In genomic region chr1:197469620-197470210, GRCh38 we compare ENCODE assay signal across 26 cellular contexts.
DNase-seq lines count a peak whose midpoint lies in the region; ATAC-seq, FAIRE-seq and TF ChIP-seq lines count a peak whose summit lies in the region.
"Had no signal": no experiment of that assay in that cellular context is flagged by ENCODE, and none has a peak within 500 bp of the region (broad histone marks: within the 10 kb centered on the region; RNA-seq: fewer than 3 reads in every experiment).

No MANE protein-coding gene starts in this region.

- no peak overlapping the region for H3K4ac ChIP-seq in H1 (replicated peaks; ENCODE audit: insufficient read length, low read depth, low read length)

- H3K4me3 ChIP-seq in BLaER1 treated with 17β-estradiol and CSF1 and Interleukin-3, amounts not matched to agents 10 nM and 100 nM: no peak overlapping the region
- H3K4me3 ChIP-seq in GM23338 (no peak overlapping the region), H1 (ENCODE audit: extremely low read depth in 1 of 4, insufficient read depth in 2 of 4, low read depth in 3 of 4, low read length in 4 of 4) (no peak overlapping the region)
- H3K4me3 ChIP-seq: hepatocyte, neural progenitor cell, tibial nerve had no signal

- H2BK12ac ChIP-seq in H1 (ENCODE audit: low read depth, low read length): no peak overlapping the region

- TF ChIP-seq RAD21 in H1 (IDR thresholded peaks at IDR 0.05 in 1 of 2, conservative IDR thresholded peaks at IDR 0.05 in 1 of 2; ENCODE audit: low read depth in 2 of 2, low read length in 2 of 2): no peak

- H4K20me1 ChIP-seq in BLaER1 treated with 17β-estradiol and CSF1 and Interleukin-3, amounts not matched to agents 10 nM and 100 nM: no peaks in the 10 kb centered on the region
- no peaks in the 10 kb centered on the region for H4K20me1 ChIP-seq in GM23338 (replicated peaks; ENCODE audit: insufficient read depth)
- H4K20me1 ChIP-seq in H1 (replicated peaks in 1 of 2; ENCODE audit: control insufficient read depth in 1 of 2, insufficient read depth in 2 of 2, low read length in 2 of 2): no peaks in the 10 kb centered on the region

- no peaks in the 10 kb centered on the region for H3K27me3 ChIP-seq in BLaER1 treated with 17β-estradiol and CSF1 and Interleukin-3, amounts not matched to agents 10 nM and 100 nM
- H3K27me3 ChIP-seq in GM23338 (ENCODE audit: insufficient read depth) (no peaks in the 10 kb centered on the region), H1 (replicated peaks in 1 of 4; ENCODE audit: control insufficient read depth in 3 of 4, extremely low read depth in 1 of 4, insufficient read depth in 3 of 4, low read length in 3 of 4) (no peaks in the 10 kb centered on the region)
- H3K27me3 ChIP-seq: hepatocyte, neural progenitor cell, tibial nerve had no signal

- H3K56ac ChIP-seq in H1 (replicated peaks; ENCODE audit: insufficient read length, low read depth, low read length): no peak overlapping the region

- peak overlapping the region; percentile 26 for H2AFZ ChIP-seq in GM23338
- peak overlapping the region; percentile 59; the same call in 1 of the 2 replicates for H2AFZ ChIP-seq in H1 (ENCODE audit: low read length)
- H2AFZ ChIP-seq: hepatocyte, neural progenitor cell had no signal

- H4K8ac ChIP-seq in H1 (ENCODE audit: extremely low read depth, insufficient read depth, low read length): no peak overlapping the region

- no peaks in the 10 kb centered on the region for H3K23me2 ChIP-seq in H1 (ENCODE audit: low read depth, low read length)

- H3K4me3 Mint-ChIP-seq in GM23338: no peak overlapping the region
- H3K4me3 Mint-ChIP-seq in activated CD8-positive, alpha-beta T cell treated with anti-CD3 and anti-CD28 coated beads for 36 hours: no peak overlapping the region
- H3K4me3 Mint-ChIP-seq: neural progenitor cell; T-helper 1 cell treated with Interleukin-12 subunit alpha and Interleukin-12 subunit beta and Interleukin-4 antibody, amounts not matched to agents 30 μg/mL and 1 μg/mL, for 36 hours had no signal

- no peak for TF ChIP-seq EP300 in H1 (IDR thresholded peaks at IDR 0.05; ENCODE audit: borderline replicate concordance in 1 of 2, low read depth in 2 of 2, low read length in 2 of 2)

- H3K36me3 Mint-ChIP-seq in GM23338 (ENCODE audit: low read depth): no peaks in the 10 kb centered on the region
- no peaks in the 10 kb centered on the region for H3K36me3 Mint-ChIP-seq in activated CD8-positive, alpha-beta T cell treated with anti-CD3 and anti-CD28 coated beads for 36 hours (ENCODE audit: low read depth)
- H3K36me3 Mint-ChIP-seq: neural progenitor cell had no signal

- H4K5ac ChIP-seq in H1 (ENCODE audit: insufficient read length, low read depth, low read length): no peak overlapping the region

- no peak overlapping the region for H2BK120ac ChIP-seq in H1 (replicated peaks; ENCODE audit: low read depth, low read length)

- CTCF ChIA-PET in H1 (lab: Charles Lee; ENCODE audit: partially characterized antibody): interaction anchor here (0.5 to 3.1 kb wide), 12 partner anchors 9 to 753 kb away, joined by 3 to 10 read pairs (median 4); no protein-coding TSS in a partner anchor
- CTCF ChIA-PET in activated CD8-positive, alpha-beta T cell treated with anti-CD3 and anti-CD28 coated beads for 36 hours (lab: Charles Lee): interaction anchor here (0.9 to 2.0 kb wide), 2 partner anchors 9 to 70 kb away, joined by 3 to 5 read pairs; no protein-coding TSS in a partner anchor

- H3K27ac Mint-ChIP-seq in GM23338: peak overlapping the region; percentile 87
- no peak overlapping the region for H3K27ac Mint-ChIP-seq in activated CD8-positive, alpha-beta T cell treated with anti-CD3 and anti-CD28 coated beads for 36 hours
- H3K27ac Mint-ChIP-seq: neural progenitor cell; T-helper 1 cell treated with Interleukin-12 subunit alpha and Interleukin-12 subunit beta and Interleukin-4 antibody, amounts not matched to agents 30 μg/mL and 1 μg/mL, for 36 hours had no signal

- ATAC-seq in GM23338 (0 out of 3 replicates have a peak, but pooled peaks have one; percentile 15), GM18519 (IDR thresholded peaks at IDR 0.05; ENCODE audit: low FRiP score, unreplicated experiment) (no peak)
- ATAC-seq in activated CD8-positive, alpha-beta T cell treated with anti-CD3 and anti-CD28 coated beads for 36 hours: no peak

- no peaks in the 10 kb centered on the region for H3F3A ChIP-seq in GM23338 (replicated peaks; ENCODE audit: low read depth)

- H3K9me2 ChIP-seq in GM23338 (ENCODE audit: insufficient read depth): peaks cover 2% of the 10 kb centered on the region; the same call in 1 of the 2 replicates

- no peak overlapping the region for H3K18ac ChIP-seq in H1 (ENCODE audit: extremely low read depth, low read length)

- H3K14ac ChIP-seq in H1 (ENCODE audit: insufficient read length): no peak overlapping the region

- peak; percentile 19 for DNase-seq in GM23338 (ENCODE audit: low spot score)
- DNase-seq in OCI-M1 (lab: John Stamatoyannopoulos, UW): peak; percentile 78
- DNase-seq in H1 (ENCODE audit: low read depth in 1 of 2, low spot score in 2 of 2): no peak
- DNase-seq in NCI-H1092 treated with DMSO at 0.1 percent for 48 hours (lab: John Stamatoyannopoulos, UW): no peak
- DNase-seq in activated CD8-positive, alpha-beta T cell treated with anti-CD3 and anti-CD28 coated beads for 36 hours: no peak
- no peak for DNase-seq in nucleus accumbens (lab: John Stamatoyannopoulos, UW)
- DNase-seq: activated CD4-positive, alpha-beta T cell treated with anti-CD3 and anti-CD28 coated beads for 48 hours; activated CD8-positive, alpha-beta memory T cell treated with anti-CD3 and anti-CD28 coated beads, Interleukin-2, amount 50 U/mL, for 48 hours; activated gamma-delta T cell; amygdala; central memory CD4-positive, alpha-beta T cell; DMS 273 treated with DMSO at 0.1 percent for 48 hours; effector memory CD4-positive, alpha-beta T cell; kidney glomerular epithelial cell; NCI-H1694 treated with DMSO at 0.1 percent for 48 hours; NCI-H774; RPMI8226; stimulated activated CD4-positive, alpha-beta T cell treated with anti-CD3 and anti-CD28 coated beads, Interleukin-15, amount 100 ng/mL, for 24 hours; stimulated activated naive CD4-positive, alpha-beta T cell treated with Interleukin-2 at 50 U/mL for 16 hours had no signal

- no peak overlapping the region for H3K23ac ChIP-seq in H1 (ENCODE audit: insufficient read length)

- H3K4me1 ChIP-seq in BLaER1 treated with 17β-estradiol and CSF1 and Interleukin-3, amounts not matched to agents 10 nM and 100 nM: peaks cover 8 to 39% (median 30%) of the 10 kb centered on the region in 10 experiments; a peak in 19 of 20 replicates
- peaks cover 33% of the 10 kb centered on the region for H3K4me1 ChIP-seq in GM23338 (ENCODE audit: insufficient read depth)
- H3K4me1 ChIP-seq in H1 (replicated peaks in 1 of 4; ENCODE audit: control insufficient read depth in 3 of 4, insufficient read depth in 4 of 4, low read length in 3 of 4): peaks cover 0 to 12% (median 5%) of the 10 kb centered on the region in 4 experiments; a peak in 5 of 7 replicates

- H4K91ac ChIP-seq in H1 (replicated peaks; ENCODE audit: insufficient read length, low read length): no peak overlapping the region

- H3K4me1 Mint-ChIP-seq in GM23338: peaks cover 36% of the 10 kb centered on the region
- no peaks in the 10 kb centered on the region for H3K4me1 Mint-ChIP-seq in activated CD8-positive, alpha-beta T cell treated with anti-CD3 and anti-CD28 coated beads for 36 hours (ENCODE audit: low read depth)

- no peak for FAIRE-seq in H1 (lab: Jason Lieb, UNC)
- FAIRE-seq: H54 had no signal

- no peak overlapping the region for H3K9ac ChIP-seq in BLaER1 treated with 17β-estradiol and CSF1 and Interleukin-3, amounts not matched to agents 10 nM and 100 nM
- no peak overlapping the region for H3K9ac ChIP-seq in H1 (replicated peaks in 1 of 4; ENCODE audit: extremely low read depth in 1 of 4, low read depth in 3 of 4, low read length in 3 of 4)
- H3K9ac ChIP-seq: neural progenitor cell had no signal

- H3K27me3 Mint-ChIP-seq in GM23338 (ENCODE audit: insufficient read depth, low read depth, poor library complexity): no peaks in the 10 kb centered on the region
- peaks cover 2% of the 10 kb centered on the region for H3K27me3 Mint-ChIP-seq in activated CD8-positive, alpha-beta T cell treated with anti-CD3 and anti-CD28 coated beads for 36 hours

- POLR2A ChIA-PET in H1 (lab: Charles Lee; ENCODE audit: partially characterized antibody): interaction anchor here (1.4 kb wide), 1 partner anchor 8 kb away, joined by 3 read pairs; no protein-coding TSS in a partner anchor
- POLR2A ChIA-PET in activated CD8-positive, alpha-beta T cell treated with anti-CD3 and anti-CD28 coated beads for 36 hours (lab: Charles Lee): no interaction called here

- no peak for TF ChIP-seq POLR2A in H1 (IDR thresholded peaks at IDR 0.05; ENCODE audit: control extremely low read depth in 1 of 2, low read depth in 2 of 2, low read length in 2 of 2)

- intact Hi-C loops in activated CD8-positive, alpha-beta T cell treated with anti-CD3 and anti-CD28 coated beads for 36 hours (cut with micrococcal nuclease): no loop called here

- peak overlapping the region; percentile 49 to 76 (median 56) for H3K4me2 ChIP-seq in BLaER1 treated with 17β-estradiol and CSF1 and Interleukin-3, amounts not matched to agents 10 nM and 100 nM
- H3K4me2 ChIP-seq in GM23338 (peak overlapping the region; percentile 11; the same call in 1 of the 2 replicates), H1 (ENCODE audit: insufficient read depth in 1 of 2, low read depth in 2 of 2, low read length in 2 of 2) (no peak overlapping the region)
- H3K4me2 ChIP-seq: hepatocyte, neural progenitor cell had no signal

- no peak overlapping the region for H2BK15ac ChIP-seq in H1 (ENCODE audit: low read length)

- no peaks in the 10 kb centered on the region for H3K79me1 ChIP-seq in H1 (ENCODE audit: low read depth, low read length)

- TF ChIP-seq CTCF in GM23338 (conservative IDR thresholded peaks at IDR 0.05; ENCODE audit: low read depth in 2 of 2) (no peak), H1 (IDR thresholded peaks at IDR 0.05; ENCODE audit: control extremely low read depth in 1 of 3, insufficient read depth in 1 of 3, low read depth in 1 of 3, low read length in 3 of 3) (no peak)
- TF ChIP-seq CTCF in activated CD8-positive, alpha-beta T cell treated with anti-CD3 and anti-CD28 coated beads for 36 hours (IDR thresholded peaks at IDR 0.05): no peak

- H2BK5ac ChIP-seq in H1 (ENCODE audit: low read depth, low read length): no peak overlapping the region

- no peaks in the 10 kb centered on the region for H3K9me3 ChIP-seq in BLaER1 treated with 17β-estradiol and CSF1 and Interleukin-3, amounts not matched to agents 10 nM and 100 nM (replicated peaks in 1 of 11)
- no peaks in the 10 kb centered on the region for H3K9me3 ChIP-seq in H1 (ENCODE audit: insufficient read depth in 2 of 2, low read depth in 1 of 2, low read length in 1 of 2)
- H3K9me3 ChIP-seq: tibial nerve had no signal

- WGBS in H1 (ENCODE audit: extremely low coverage in 1 of 2, insufficient coverage in 1 of 2, insufficient read length in 1 of 2, insufficient replicate concordance in 2 of 2, low coverage in 1 of 2, low lambda C conversion rate in 2 of 2, missing lambda C conversion rate in 1 of 2), 2 experiments: 61% methylated on average over 7 of the region's 7 CpGs; no CpG with 5 or more reads in 1 of the 2 experiments

- H2BK20ac ChIP-seq in H1 (ENCODE audit: low read length): no peak overlapping the region

- H3K36me3 ChIP-seq in BLaER1 treated with 17β-estradiol and CSF1 and Interleukin-3, amounts not matched to agents 10 nM and 100 nM: no peaks in the 10 kb centered on the region
- no peaks in the 10 kb centered on the region for H3K36me3 ChIP-seq in GM23338 (ENCODE audit: insufficient read depth)
- no peaks in the 10 kb centered on the region for H3K36me3 ChIP-seq in H1 (ENCODE audit: control insufficient read depth in 2 of 4, insufficient read depth in 4 of 4, low read length in 3 of 4)
- H3K36me3 ChIP-seq: neural progenitor cell, tibial nerve had no signal

- H2AK5ac ChIP-seq in H1 (ENCODE audit: low read depth, low read length): no peak overlapping the region

- H3K9me3 Mint-ChIP-seq in GM23338: no peaks in the 10 kb centered on the region
- H3K9me3 Mint-ChIP-seq in activated CD8-positive, alpha-beta T cell treated with anti-CD3 and anti-CD28 coated beads for 36 hours: no peaks in the 10 kb centered on the region
- H3K9me3 Mint-ChIP-seq: neural progenitor cell; T-helper 1 cell treated with Interleukin-12 subunit alpha and Interleukin-12 subunit beta and Interleukin-4 antibody, amounts not matched to agents 30 μg/mL and 1 μg/mL, for 36 hours had no signal

- no peak overlapping the region for H3K27ac ChIP-seq in BLaER1 treated with 17β-estradiol and CSF1 and Interleukin-3, amounts not matched to agents 10 nM and 100 nM
- H3K27ac ChIP-seq in GM23338 (ENCODE audit: low read depth) (no peak overlapping the region), H1 (ENCODE audit: low read depth, low read length) (no peak overlapping the region)
- H3K27ac ChIP-seq: hepatocyte, neural progenitor cell, tibial nerve had no signal

- H3K79me2 ChIP-seq in GM23338 (replicated peaks; ENCODE audit: insufficient read depth): no peaks in the 10 kb centered on the region
- no peaks in the 10 kb centered on the region for H3K79me2 ChIP-seq in H1 (ENCODE audit: control insufficient read depth in 1 of 2, insufficient read depth in 2 of 2, low read length in 2 of 2)
- H3K79me2 ChIP-seq: hepatocyte had no signal

Comparison
In these comparisons a context has a peak if more than half of its experiments do, and no peak if none do; other contexts are left out.
1. H3K4me2 ChIP-seq: peak in BLaER1 treated with 17β-estradiol and CSF1 and Interleukin-3, amounts not matched to agents 10 nM and 100 nM (11 of 11) and GM23338 (single experiment); none in H1 (0 of 2).
2. DNase-seq: peak in GM23338 (single experiment) and OCI-M1 (single experiment); none in H1 (0 of 2), NCI-H1092 treated with DMSO at 0.1 percent for 48 hours (single experiment), activated CD8-positive, alpha-beta T cell treated with anti-CD3 and anti-CD28 coated beads for 36 hours (single experiment) and nucleus accumbens (0 of 56).